Comparison of ENCODE assay signal across 9 cellular contexts in genomic region chr2:95231723-95232122, GRCh38. TPM values are rescaled to one million over a fixed set of nuclear protein-coding genes. Genes with fewer than 3 reads are reported as not detected.
DNase-seq lines count a peak whose midpoint lies in the region; ATAC-seq and TF ChIP-seq lines count a peak whose summit lies in the region.
"Had no signal": no experiment of that assay in that cellular context is flagged by ENCODE, and none has a peak within 500 bp of the region (broad histone marks: within the 10 kb centered on the region; RNA-seq: fewer than 3 reads in every experiment).

No MANE protein-coding gene starts in this region.

- TF ChIP-seq POLR2A in erythroblast (IDR thresholded peaks at IDR 0.05; ENCODE audit: low read length), result no peak

- H3K4me3 Mint-ChIP-seq in neural progenitor cell, result no peak overlapping the region

- no peaks in the 10 kb centered on the region for H4K20me1 ChIP-seq in neural progenitor cell (ENCODE audit: low read depth)

- H3K9ac ChIP-seq in neural progenitor cell, result no peak overlapping the region

- H3K4me2 ChIP-seq in neural progenitor cell, result no peak overlapping the region

- no peaks in the 10 kb centered on the region for H3F3A ChIP-seq in neural progenitor cell (ENCODE audit: low read depth)

- no peak overlapping the region for H2AFZ ChIP-seq in neural progenitor cell (replicated peaks)

- H3K27me3 ChIP-seq in SJSA1 (replicated peaks) (no peaks in the 10 kb centered on the region), neural progenitor cell (no peaks in the 10 kb centered on the region)

- ATAC-seq in GM21526 (IDR thresholded peaks at IDR 0.05; ENCODE audit: low FRiP score, unreplicated experiment), result no peak
- no peak for ATAC-seq in HG02763 (IDR thresholded peaks at IDR 0.05; ENCODE audit: unreplicated experiment)

- H3K79me2 ChIP-seq in neural progenitor cell (ENCODE audit: low read depth), result no peaks in the 10 kb centered on the region

- H3K27ac Mint-ChIP-seq in neural progenitor cell, result no peak overlapping the region

- peaks cover 5% of the 10 kb centered on the region for H3K27me3 Mint-ChIP-seq in neural progenitor cell (ENCODE audit: insufficient read depth, low read depth)

- DNase-seq in stimulated activated CD4-positive, alpha-beta T cell treated with anti-CD3 and anti-CD28 coated beads, Interleukin-15, amount 100 ng/mL, for 24 hours, result peak; percentile 63
- no peak for DNase-seq in stimulated activated CD4-positive, alpha-beta T cell treated with anti-CD3 and anti-CD28 coated beads, Interleukin-4, amount 100 ng/mL, for 24 hours
- DNase-seq in M059J (ENCODE audit: low read depth) (peak; percentile 81), SJSA1 (ENCODE audit: low read depth in 1 of 2, low spot score in 2 of 2) (peak; percentile 4 to 56), erythroblast (lab: John Stamatoyannopoulos, UW) (peak; percentile 45 to 64), neural progenitor cell (ENCODE audit: low spot score) (peak; percentile 65)

- no peaks in the 10 kb centered on the region for H3K4me1 Mint-ChIP-seq in neural progenitor cell

- H3K9me3 Mint-ChIP-seq in neural progenitor cell, result peaks cover 61% of the 10 kb centered on the region

- H3K27ac ChIP-seq in SJSA1, result no peak overlapping the region
- no peak overlapping the region for H3K27ac ChIP-seq in neural progenitor cell

- H3K36me3 ChIP-seq in SJSA1, result no peaks in the 10 kb centered on the region
- no peaks in the 10 kb centered on the region for H3K36me3 ChIP-seq in neural progenitor cell
- H3K36me3 ChIP-seq: HAP-1 had no signal

- no peaks in the 10 kb centered on the region; the same call in 1 of the 2 replicates for H3K9me3 ChIP-seq in SJSA1 (replicated peaks)
- H3K9me3 ChIP-seq in neural progenitor cell (ENCODE audit: low read depth), result peaks cover 4% of the 10 kb centered on the region
- H3K9me3 ChIP-seq: HAP-1 had no signal

- no peaks in the 10 kb centered on the region for H3K4me1 ChIP-seq in SJSA1 (replicated peaks)
- no peaks in the 10 kb centered on the region for H3K4me1 ChIP-seq in neural progenitor cell
- H3K4me1 ChIP-seq: HAP-1 had no signal

- peak; percentile 70 for TF ChIP-seq CTCF in neural progenitor cell (IDR thresholded peaks at IDR 0.05)

- H3K4me3 ChIP-seq in SJSA1, result no peak overlapping the region
- H3K4me3 ChIP-seq in neural progenitor cell, result no peak overlapping the region
- H3K4me3 ChIP-seq: HAP-1 had no signal

- H3K36me3 Mint-ChIP-seq in neural progenitor cell, result peaks cover 8% of the 10 kb centered on the region

RNA-seq across cellular contexts. Expression of gene ZNF892, which starts 24.4 kb away (rescaled TPM):
- 1.6 and 2.7 TPM in 2 replicates for total RNA-seq in M059J (2014; rRNA removed; shearing (Covaris generic))
- total RNA-seq in SJSA1 (2014; rRNA removed; shearing (Covaris generic)), result 1.9 TPM in 2 replicates
- 15.4 and 20.6 TPM in 2 replicates for total RNA-seq in neural progenitor cell (ENCODE audit: low replicate concordance)

RNA-seq across cellular contexts. Expression of gene PROM2, which starts 42.5 kb away (rescaled TPM):
- 2.9 and 3.6 TPM in 2 replicates for total RNA-seq in M059J (2014; rRNA removed; shearing (Covaris generic))
- total RNA-seq in SJSA1 (2014; rRNA removed; shearing (Covaris generic)), result 9.2 TPM in 1 of 2 replicates, not detected in the other
- 0.95 and 2.4 TPM in 2 replicates for total RNA-seq in neural progenitor cell (ENCODE audit: low replicate concordance)
